ENCODE assay signal across 20 cellular contexts in genomic region chr14:98200621-98201020, GRCh38.
A peak's percentile ranks its signal among the peaks of the same experiment; 100 is the strongest.
DNase-seq lines count a peak whose midpoint lies in the region; ATAC-seq and TF ChIP-seq lines count a peak whose summit lies in the region.
"Had no signal": no experiment of that assay in that cellular context is flagged by ENCODE, and none has a peak within 500 bp of the region (broad histone marks: within the 10 kb centered on the region; RNA-seq: fewer than 3 reads in every experiment).

No MANE protein-coding gene starts in this region.

- H2AFZ ChIP-seq in KMS-11 (ENCODE audit: low read depth): peak overlapping the region; percentile 5; the same call in 1 of the 2 replicates

- no peaks in the 10 kb centered on the region for H4K20me1 ChIP-seq in KMS-11 (ENCODE audit: insufficient read depth)

- peak overlapping the region; percentile 64 for H3K4me3 Mint-ChIP-seq in activated CD8-positive, alpha-beta T cell treated with anti-CD3 and anti-CD28 coated beads for 36 hours
- H3K4me3 Mint-ChIP-seq in activated CD8-positive, alpha-beta T cell treated with anti-CD3 and anti-CD28 coated beads, Interleukin-2, amount 10 ng/mL, durations not matched to agents 7 days and 5 days: no peak overlapping the region
- peak overlapping the region; percentile 71 for H3K4me3 Mint-ChIP-seq in CD8-positive, alpha-beta T cell
- H3K4me3 Mint-ChIP-seq in nephron progenitor cell: no peak overlapping the region

- H3K9ac ChIP-seq in KMS-11: no peak overlapping the region; the same call in 1 of the 2 replicates
- H3K9ac ChIP-seq: SK-N-SH had no signal

- H3K9me3 Mint-ChIP-seq in activated CD8-positive, alpha-beta T cell treated with anti-CD3 and anti-CD28 coated beads for 36 hours: no peaks in the 10 kb centered on the region
- H3K9me3 Mint-ChIP-seq in activated CD8-positive, alpha-beta T cell treated with anti-CD3 and anti-CD28 coated beads, Interleukin-2, amount 10 ng/mL, durations not matched to agents 7 days and 5 days (ENCODE audit: insufficient read depth): no peaks in the 10 kb centered on the region
- no peaks in the 10 kb centered on the region for H3K9me3 Mint-ChIP-seq in CD8-positive, alpha-beta T cell
- peaks cover 3% of the 10 kb centered on the region for H3K9me3 Mint-ChIP-seq in nephron progenitor cell

- CTCF ChIA-PET in activated CD8-positive, alpha-beta T cell treated with anti-CD3 and anti-CD28 coated beads for 36 hours (lab: Charles Lee): interaction anchor here (0.8 to 1.3 kb wide), 3 partner anchors 9 to 32 kb away, joined by 4 read pairs; no protein-coding TSS in a partner anchor
- CTCF ChIA-PET in activated CD8-positive, alpha-beta T cell treated with anti-CD3 and anti-CD28 coated beads, Interleukin-2, amount 10 ng/mL, durations not matched to agents 7 days and 5 days (lab: Charles Lee): interaction anchor here (0.8 to 20.0 kb wide), 3 partner anchors 9 to 61 kb away, joined by 4 to 309 read pairs (median 5); no protein-coding TSS in a partner anchor
- CTCF ChIA-PET in CD8-positive, alpha-beta T cell (lab: Charles Lee): interaction anchor here (0.9 to 24.3 kb wide), 3 partner anchors 58 to 1066 kb away, joined by 3 to 283 read pairs (median 4); no protein-coding TSS in a partner anchor

- H3K4me1 Mint-ChIP-seq in activated CD8-positive, alpha-beta T cell treated with anti-CD3 and anti-CD28 coated beads for 36 hours (ENCODE audit: low read depth): peaks cover 79% of the 10 kb centered on the region
- peaks cover 84% of the 10 kb centered on the region for H3K4me1 Mint-ChIP-seq in activated CD8-positive, alpha-beta T cell treated with anti-CD3 and anti-CD28 coated beads, Interleukin-2, amount 10 ng/mL, durations not matched to agents 7 days and 5 days (ENCODE audit: low read depth)
- peaks cover 93% of the 10 kb centered on the region for H3K4me1 Mint-ChIP-seq in CD8-positive, alpha-beta T cell (ENCODE audit: low read depth)
- H3K4me1 Mint-ChIP-seq in nephron progenitor cell: peaks cover 75% of the 10 kb centered on the region

- DNase-seq in activated CD8-positive, alpha-beta T cell treated with anti-CD3 and anti-CD28 coated beads for 36 hours: no peak
- no peak for DNase-seq in activated CD8-positive, alpha-beta T cell treated with anti-CD3 and anti-CD28 coated beads, Interleukin-2, amount 10 ng/mL, durations not matched to agents 7 days and 5 days
- DNase-seq in CD8-positive, alpha-beta T cell: no peak
- DNase-seq in nephron progenitor cell: peak; percentile 34
- no peak for DNase-seq in right cardiac atrium
- DNase-seq: ACHN, C1 segment of cervical spinal cord, COR-L47, EL, NCI-H1417 treated with DMSO at 0.1 percent for 48 hours, NCI-H187 treated with DMSO at 0.1 percent for 48 hours, NCI-H446 treated with DMSO at 0.1 percent for 48 hours, PC-3, RPMI8226, SHP77 treated with DMSO at 0.1 percent for 48 hours, SK-N-SH had no signal

- no peak for TF ChIP-seq CTCF in activated CD8-positive, alpha-beta T cell treated with anti-CD3 and anti-CD28 coated beads for 36 hours (IDR thresholded peaks at IDR 0.05)
- no peak for TF ChIP-seq CTCF in CD8-positive, alpha-beta T cell (IDR thresholded peaks at IDR 0.05)
- TF ChIP-seq CTCF in KMS-11 (conservative IDR thresholded peaks at IDR 0.05; ENCODE audit: low read depth, low read length) (no peak), nephron progenitor cell (IDR thresholded peaks at IDR 0.05) (no peak)

- peak overlapping the region; percentile 57 for H3K27ac Mint-ChIP-seq in activated CD8-positive, alpha-beta T cell treated with anti-CD3 and anti-CD28 coated beads for 36 hours
- H3K27ac Mint-ChIP-seq in activated CD8-positive, alpha-beta T cell treated with anti-CD3 and anti-CD28 coated beads, Interleukin-2, amount 10 ng/mL, durations not matched to agents 7 days and 5 days: no peak overlapping the region
- peak overlapping the region; percentile 91 for H3K27ac Mint-ChIP-seq in CD8-positive, alpha-beta T cell
- H3K27ac Mint-ChIP-seq in nephron progenitor cell: no peak overlapping the region

- H3K27ac ChIP-seq in CD8-positive, alpha-beta T cell (ENCODE audit: low read depth, low read length): no peak overlapping the region
- H3K27ac ChIP-seq in KMS-11 (peak overlapping the region; percentile 26; the same call in 1 of the 2 replicates), right cardiac atrium (ENCODE audit: low read length) (no peak overlapping the region)

- H3K4me1 ChIP-seq in CD8-positive, alpha-beta T cell (ENCODE audit: insufficient read depth, low read length): peaks cover 51% of the 10 kb centered on the region
- H3K4me1 ChIP-seq in KMS-11 (ENCODE audit: low read depth, poor library complexity, severe bottlenecking) (peaks cover 98% of the 10 kb centered on the region), right cardiac atrium (ENCODE audit: control insufficient read depth, insufficient read depth, low read length) (no peaks in the 10 kb centered on the region)

- H3K79me2 ChIP-seq in KMS-11 (ENCODE audit: insufficient read depth, low read depth): no peaks in the 10 kb centered on the region

- H3K4me2 ChIP-seq in KMS-11: peak overlapping the region; percentile 69
- H3K4me2 ChIP-seq: SK-N-SH had no signal

- H3K27me3 Mint-ChIP-seq in activated CD8-positive, alpha-beta T cell treated with anti-CD3 and anti-CD28 coated beads for 36 hours: no peaks in the 10 kb centered on the region
- H3K27me3 Mint-ChIP-seq in activated CD8-positive, alpha-beta T cell treated with anti-CD3 and anti-CD28 coated beads, Interleukin-2, amount 10 ng/mL, durations not matched to agents 7 days and 5 days (ENCODE audit: low read depth): no peaks in the 10 kb centered on the region
- no peaks in the 10 kb centered on the region for H3K27me3 Mint-ChIP-seq in CD8-positive, alpha-beta T cell (ENCODE audit: low read depth)
- peaks cover 24% of the 10 kb centered on the region for H3K27me3 Mint-ChIP-seq in nephron progenitor cell (ENCODE audit: low read depth, poor library complexity)

- H3K9me3 ChIP-seq in CD8-positive, alpha-beta T cell (ENCODE audit: low read length): no peaks in the 10 kb centered on the region
- H3K9me3 ChIP-seq in right cardiac atrium (ENCODE audit: control insufficient read depth, low read length): no peaks in the 10 kb centered on the region
- H3K9me3 ChIP-seq: SK-N-SH had no signal

- intact Hi-C loops in activated CD8-positive, alpha-beta T cell treated with anti-CD3 and anti-CD28 coated beads for 36 hours (cut with micrococcal nuclease): no loop called here
- intact Hi-C loops in CD8-positive, alpha-beta T cell (cut with DNase I, micrococcal nuclease): loop anchor here (10.0 kb wide), 3 partner anchors 244 to 984 kb away; no protein-coding TSS in a partner anchor
- intact Hi-C loops in right cardiac atrium (cut with DNase I): no loop called here

- H3K27me3 ChIP-seq in CD8-positive, alpha-beta T cell (ENCODE audit: insufficient read depth, low read length): no peaks in the 10 kb centered on the region
- H3K27me3 ChIP-seq in KMS-11 (ENCODE audit: insufficient read depth, low read depth) (no peaks in the 10 kb centered on the region), right cardiac atrium (ENCODE audit: control insufficient read depth, insufficient read depth) (peaks cover 2% of the 10 kb centered on the region)

- no peak for ATAC-seq in activated CD8-positive, alpha-beta T cell treated with anti-CD3 and anti-CD28 coated beads for 36 hours
- ATAC-seq in activated CD8-positive, alpha-beta T cell treated with anti-CD3 and anti-CD28 coated beads, Interleukin-2, amount 10 ng/mL, durations not matched to agents 7 days and 5 days: no peak
- ATAC-seq in CD8-positive, alpha-beta T cell: no peak
- ATAC-seq in GM18867 (IDR thresholded peaks at IDR 0.05; ENCODE audit: unreplicated experiment): no peak
- no peak for ATAC-seq in right cardiac atrium
- ATAC-seq in GM21619 (IDR thresholded peaks at IDR 0.05; ENCODE audit: unreplicated experiment): no peak
- ATAC-seq: K562, PC-3 had no signal

- POLR2A ChIA-PET in activated CD8-positive, alpha-beta T cell treated with anti-CD3 and anti-CD28 coated beads for 36 hours (lab: Charles Lee): interaction anchor here (0.7 to 1.4 kb wide), 3 partner anchors 11 to 25 kb away, joined by 3 to 6 read pairs (median 3); no protein-coding TSS in a partner anchor
- POLR2A ChIA-PET in activated CD8-positive, alpha-beta T cell treated with anti-CD3 and anti-CD28 coated beads, Interleukin-2, amount 10 ng/mL, durations not matched to agents 7 days and 5 days (lab: Charles Lee): no interaction called here
- POLR2A ChIA-PET in CD8-positive, alpha-beta T cell (lab: Charles Lee): interaction anchor here (0.5 to 3.4 kb wide), 4 partner anchors 11 to 1066 kb away, joined by 3 to 16 read pairs (median 6); no protein-coding TSS in a partner anchor

- no peaks in the 10 kb centered on the region for H3K36me3 ChIP-seq in CD8-positive, alpha-beta T cell (ENCODE audit: insufficient read depth, low read length)
- H3K36me3 ChIP-seq in KMS-11 (ENCODE audit: insufficient read depth): no peaks in the 10 kb centered on the region

- H3K4me3 ChIP-seq in CD8-positive, alpha-beta T cell (ENCODE audit: low read depth, low read length): no peak overlapping the region
- H3K4me3 ChIP-seq in KMS-11 (IDR thresholded peaks at IDR 0.05; ENCODE audit: insufficient read depth, low read depth, low read length) (no peak overlapping the region), right cardiac atrium (ENCODE audit: low read length) (no peak overlapping the region)
- H3K4me3 ChIP-seq: K562 had no signal

- 69% methylated on average over 7 of the region's 7 CpGs for WGBS in right cardiac atrium

- no peaks in the 10 kb centered on the region for H3K36me3 Mint-ChIP-seq in activated CD8-positive, alpha-beta T cell treated with anti-CD3 and anti-CD28 coated beads for 36 hours (ENCODE audit: low read depth)
- peaks cover 5% of the 10 kb centered on the region for H3K36me3 Mint-ChIP-seq in activated CD8-positive, alpha-beta T cell treated with anti-CD3 and anti-CD28 coated beads, Interleukin-2, amount 10 ng/mL, durations not matched to agents 7 days and 5 days (ENCODE audit: low read depth)
- peaks cover 5% of the 10 kb centered on the region for H3K36me3 Mint-ChIP-seq in CD8-positive, alpha-beta T cell
- no peaks in the 10 kb centered on the region for H3K36me3 Mint-ChIP-seq in nephron progenitor cell (ENCODE audit: low read depth)

Comparison
In these comparisons a context has a peak if more than half of its experiments do, and no peak if none do; other contexts are left out.
1. H3K27ac Mint-ChIP-seq: peak in activated CD8-positive, alpha-beta T cell treated with anti-CD3 and anti-CD28 coated beads for 36 hours (single experiment) and CD8-positive, alpha-beta T cell (single experiment); none in activated CD8-positive, alpha-beta T cell treated with anti-CD3 and anti-CD28 coated beads, Interleukin-2, amount 10 ng/mL, durations not matched to agents 7 days and 5 days (single experiment) and nephron progenitor cell (single experiment).
2. H3K4me3 Mint-ChIP-seq: peak in activated CD8-positive, alpha-beta T cell treated with anti-CD3 and anti-CD28 coated beads for 36 hours (single experiment) and CD8-positive, alpha-beta T cell (single experiment); none in activated CD8-positive, alpha-beta T cell treated with anti-CD3 and anti-CD28 coated beads, Interleukin-2, amount 10 ng/mL, durations not matched to agents 7 days and 5 days (single experiment) and nephron progenitor cell (single experiment).
3. intact Hi-C loops: an anchor here in CD8-positive, alpha-beta T cell (10.0 kb wide); none called in activated CD8-positive, alpha-beta T cell treated with anti-CD3 and anti-CD28 coated beads for 36 hours and right cardiac atrium.